In genomic region chr11:59152312-59152967, GRCh38 we compare ENCODE assay signal across 1 cellular context.
TF ChIP-seq lines count a peak whose summit lies in the region.

No MANE protein-coding gene starts in this region.

TF ChIP-seq in HepG2, 621 proteins besides CTCF, POLR2A, EP300 and RAD21:
- TF ChIP-seq, protein P1, sequence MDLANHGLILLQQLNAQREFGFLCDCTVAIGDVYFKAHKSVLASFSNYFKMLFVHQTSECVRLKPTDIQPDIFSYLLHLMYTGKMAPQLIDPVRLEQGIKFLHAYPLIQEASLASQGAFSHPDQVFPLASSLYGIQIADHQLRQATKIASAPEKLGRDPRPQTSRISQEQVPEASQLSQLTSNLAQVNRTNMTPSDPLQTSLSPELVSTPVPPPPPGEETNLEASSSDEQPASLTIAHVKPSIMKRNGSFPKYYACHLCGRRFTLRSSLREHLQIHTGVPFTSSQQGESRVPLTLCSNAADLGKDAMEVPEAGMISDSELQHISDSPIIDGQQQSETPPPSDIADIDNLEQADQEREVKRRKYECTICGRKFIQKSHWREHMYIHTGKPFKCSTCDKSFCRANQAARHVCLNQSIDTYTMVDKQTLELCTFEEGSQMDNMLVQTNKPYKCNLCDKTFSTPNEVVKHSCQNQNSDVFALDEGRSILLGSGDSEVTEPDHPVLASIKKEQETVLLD (CRISPR knock-in tag; IDR thresholded peaks at IDR 0.05; ENCODE audit: low read depth) = no peak
- TF ChIP-seq SP2 (CRISPR knock-in tag; IDR thresholded peaks at IDR 0.05) (no peak), TSC22D2 (CRISPR knock-in tag; IDR thresholded peaks at IDR 0.05; ENCODE audit: borderline replicate concordance) (no peak), ARNTL (CRISPR knock-in tag; IDR thresholded peaks at IDR 0.05) (no peak), ISL2 (CRISPR knock-in tag; IDR thresholded peaks at IDR 0.05) (no peak), RFX5 (IDR thresholded peaks at IDR 0.05; ENCODE audit: low read depth, low read length) (no peak), RXRB (CRISPR knock-in tag; IDR thresholded peaks at IDR 0.05; ENCODE audit: borderline replicate concordance) (no peak), ATRX (CRISPR knock-in tag; IDR thresholded peaks at IDR 0.05; ENCODE audit: borderline replicate concordance) (no peak), FOXA1 (IDR thresholded peaks at IDR 0.05) (no peak), FOXA1 (CRISPR knock-in tag; IDR thresholded peaks at IDR 0.05) (no peak), ZFP36L1 (CRISPR knock-in tag; IDR thresholded peaks at IDR 0.05) (no peak), HNRNPH1 (optimal IDR thresholded peaks at IDR 0.05; ENCODE audit: low read depth, low read length) (no peak), SNAPC2 (CRISPR knock-in tag; IDR thresholded peaks at IDR 0.05) (no peak), ZNF207 (IDR thresholded peaks at IDR 0.05; ENCODE audit: borderline replicate concordance) (no peak), ZFP41 (CRISPR knock-in tag; IDR thresholded peaks at IDR 0.05; ENCODE audit: borderline replicate concordance) (no peak), JARID2 (CRISPR knock-in tag; IDR thresholded peaks at IDR 0.05; ENCODE audit: insufficient replicate concordance) (no peak)
- TF ChIP-seq, protein P2, sequence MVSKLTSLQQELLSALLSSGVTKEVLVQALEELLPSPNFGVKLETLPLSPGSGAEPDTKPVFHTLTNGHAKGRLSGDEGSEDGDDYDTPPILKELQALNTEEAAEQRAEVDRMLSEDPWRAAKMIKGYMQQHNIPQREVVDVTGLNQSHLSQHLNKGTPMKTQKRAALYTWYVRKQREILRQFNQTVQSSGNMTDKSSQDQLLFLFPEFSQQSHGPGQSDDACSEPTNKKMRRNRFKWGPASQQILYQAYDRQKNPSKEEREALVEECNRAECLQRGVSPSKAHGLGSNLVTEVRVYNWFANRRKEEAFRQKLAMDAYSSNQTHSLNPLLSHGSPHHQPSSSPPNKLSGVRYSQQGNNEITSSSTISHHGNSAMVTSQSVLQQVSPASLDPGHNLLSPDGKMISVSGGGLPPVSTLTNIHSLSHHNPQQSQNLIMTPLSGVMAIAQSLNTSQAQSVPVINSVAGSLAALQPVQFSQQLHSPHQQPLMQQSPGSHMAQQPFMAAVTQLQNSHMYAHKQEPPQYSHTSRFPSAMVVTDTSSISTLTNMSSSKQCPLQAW (CRISPR knock-in tag; IDR thresholded peaks at IDR 0.05) = no peak
- TF ChIP-seq, protein P3, sequence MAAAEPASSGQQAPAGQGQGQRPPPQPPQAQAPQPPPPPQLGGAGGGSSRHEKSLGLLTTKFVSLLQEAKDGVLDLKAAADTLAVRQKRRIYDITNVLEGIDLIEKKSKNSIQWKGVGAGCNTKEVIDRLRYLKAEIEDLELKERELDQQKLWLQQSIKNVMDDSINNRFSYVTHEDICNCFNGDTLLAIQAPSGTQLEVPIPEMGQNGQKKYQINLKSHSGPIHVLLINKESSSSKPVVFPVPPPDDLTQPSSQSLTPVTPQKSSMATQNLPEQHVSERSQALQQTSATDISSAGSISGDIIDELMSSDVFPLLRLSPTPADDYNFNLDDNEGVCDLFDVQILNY (CRISPR knock-in tag; conservative IDR thresholded peaks at IDR 0.05) = no peak
- TF ChIP-seq, protein P4, sequence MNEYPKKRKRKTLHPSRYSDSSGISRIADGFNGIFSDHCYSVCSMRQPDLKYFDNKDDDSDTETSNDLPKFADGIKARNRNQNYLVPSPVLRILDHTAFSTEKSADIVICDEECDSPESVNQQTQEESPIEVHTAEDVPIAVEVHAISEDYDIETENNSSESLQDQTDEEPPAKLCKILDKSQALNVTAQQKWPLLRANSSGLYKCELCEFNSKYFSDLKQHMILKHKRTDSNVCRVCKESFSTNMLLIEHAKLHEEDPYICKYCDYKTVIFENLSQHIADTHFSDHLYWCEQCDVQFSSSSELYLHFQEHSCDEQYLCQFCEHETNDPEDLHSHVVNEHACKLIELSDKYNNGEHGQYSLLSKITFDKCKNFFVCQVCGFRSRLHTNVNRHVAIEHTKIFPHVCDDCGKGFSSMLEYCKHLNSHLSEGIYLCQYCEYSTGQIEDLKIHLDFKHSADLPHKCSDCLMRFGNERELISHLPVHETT (CRISPR knock-in tag; conservative IDR thresholded peaks at IDR 0.05) = no peak
- TF ChIP-seq, protein P5, sequence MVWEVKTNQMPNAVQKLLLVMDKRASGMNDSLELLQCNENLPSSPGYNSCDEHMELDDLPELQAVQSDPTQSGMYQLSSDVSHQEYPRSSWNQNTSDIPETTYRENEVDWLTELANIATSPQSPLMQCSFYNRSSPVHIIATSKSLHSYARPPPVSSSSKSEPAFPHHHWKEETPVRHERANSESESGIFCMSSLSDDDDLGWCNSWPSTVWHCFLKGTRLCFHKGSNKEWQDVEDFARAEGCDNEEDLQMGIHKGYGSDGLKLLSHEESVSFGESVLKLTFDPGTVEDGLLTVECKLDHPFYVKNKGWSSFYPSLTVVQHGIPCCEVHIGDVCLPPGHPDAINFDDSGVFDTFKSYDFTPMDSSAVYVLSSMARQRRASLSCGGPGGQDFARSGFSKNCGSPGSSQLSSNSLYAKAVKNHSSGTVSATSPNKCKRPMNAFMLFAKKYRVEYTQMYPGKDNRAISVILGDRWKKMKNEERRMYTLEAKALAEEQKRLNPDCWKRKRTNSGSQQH (CRISPR knock-in tag; IDR thresholded peaks at IDR 0.05; ENCODE audit: low read depth) = no peak
